Comparison of ENCODE assay signal across 24 cellular contexts in genomic region chr2:191417746-191418145, GRCh38.
"Had no signal": no experiment of that assay in that cellular context is flagged by ENCODE, and none has a peak within 500 bp of the region (broad histone marks: within the 10 kb centered on the region; RNA-seq: fewer than 3 reads in every experiment).

No MANE protein-coding gene starts in this region.

- H3K9me3 ChIP-seq: breast epithelium, gastrocnemius medialis, heart left ventricle, prostate gland, right atrium auricular region, stomach, upper lobe of left lung had no signal

- H3K4me1 ChIP-seq: breast epithelium, gastrocnemius medialis, heart left ventricle, right atrium auricular region, upper lobe of left lung had no signal

- H3K36me3 ChIP-seq: breast epithelium, gastrocnemius medialis, prostate gland had no signal

- DNase-seq: activated CD4-positive, alpha-beta T cell treated with anti-CD3 and anti-CD28 coated beads for 1 hour; activated CD8-positive, alpha-beta memory T cell treated with anti-CD3 and anti-CD28 coated beads for 24 hours; activated effector memory CD4-positive, alpha-beta T cell treated with anti-CD3 and anti-CD28 coated beads, Interleukin-2, amount 50 U/mL, for 16 hours; activated naive CD4-positive, alpha-beta T cell treated with anti-CD3 and anti-CD28 coated beads, Interleukin-2, amount 50 U/mL, for 16 hours; activated T-cell treated with anti-CD3 and anti-CD28 coated beads, Interleukin-2, amount 50 U/mL, for 72 hours; aorta; cortex of kidney; effector CD4-positive, alpha-beta T cell; gastrocnemius medialis; heart left ventricle; immature natural killer cell; naive B cell; stimulated activated CD4-positive, alpha-beta T cell treated with anti-CD3 and anti-CD28 coated beads, Interleukin-15, amount 100 ng/mL, for 24 hours; stimulated activated CD4-positive, alpha-beta T cell treated with anti-CD3 and anti-CD28 coated beads, Interleukin-2, amount 100 ng/mL, for 48 hours; stomach; SW 1271; T-helper 2 cell; upper lobe of left lung had no signal

- H3K27ac Mint-ChIP-seq: activated T-cell treated with anti-CD3 and anti-CD28 coated beads, Interleukin-2, amount 50 U/mL, for 72 hours; immature natural killer cell; mesothelial cell of epicardium had no signal

- H3K27ac ChIP-seq: breast epithelium, gastrocnemius medialis, heart left ventricle, prostate gland, right atrium auricular region had no signal

- H3K4me1 Mint-ChIP-seq: mesothelial cell of epicardium, neural crest cell had no signal

- H3K27me3 Mint-ChIP-seq: naive B cell had no signal

- H3K27me3 ChIP-seq: breast epithelium, gastrocnemius medialis, heart left ventricle, right atrium auricular region, stomach, upper lobe of left lung had no signal

- ATAC-seq: activated T-cell treated with anti-CD3 and anti-CD28 coated beads, Interleukin-2, amount 50 U/mL, for 72 hours; gastrocnemius medialis; heart left ventricle had no signal

- H3K4me3 Mint-ChIP-seq: activated T-cell treated with anti-CD3 and anti-CD28 coated beads, Interleukin-2, amount 50 U/mL, for 72 hours; immature natural killer cell; mesothelial cell of epicardium; naive B cell; neural crest cell had no signal

- H3K9me3 Mint-ChIP-seq: activated T-cell treated with anti-CD3 and anti-CD28 coated beads, Interleukin-2, amount 50 U/mL, for 72 hours; mesothelial cell of epicardium; naive B cell; neural crest cell had no signal

- H3K36me3 Mint-ChIP-seq: immature natural killer cell had no signal

- H3K4me3 ChIP-seq: breast epithelium, gastrocnemius medialis, heart left ventricle, lung, prostate gland, right atrium auricular region, stomach, upper lobe of left lung had no signal
